In the genomic region with DNA sequence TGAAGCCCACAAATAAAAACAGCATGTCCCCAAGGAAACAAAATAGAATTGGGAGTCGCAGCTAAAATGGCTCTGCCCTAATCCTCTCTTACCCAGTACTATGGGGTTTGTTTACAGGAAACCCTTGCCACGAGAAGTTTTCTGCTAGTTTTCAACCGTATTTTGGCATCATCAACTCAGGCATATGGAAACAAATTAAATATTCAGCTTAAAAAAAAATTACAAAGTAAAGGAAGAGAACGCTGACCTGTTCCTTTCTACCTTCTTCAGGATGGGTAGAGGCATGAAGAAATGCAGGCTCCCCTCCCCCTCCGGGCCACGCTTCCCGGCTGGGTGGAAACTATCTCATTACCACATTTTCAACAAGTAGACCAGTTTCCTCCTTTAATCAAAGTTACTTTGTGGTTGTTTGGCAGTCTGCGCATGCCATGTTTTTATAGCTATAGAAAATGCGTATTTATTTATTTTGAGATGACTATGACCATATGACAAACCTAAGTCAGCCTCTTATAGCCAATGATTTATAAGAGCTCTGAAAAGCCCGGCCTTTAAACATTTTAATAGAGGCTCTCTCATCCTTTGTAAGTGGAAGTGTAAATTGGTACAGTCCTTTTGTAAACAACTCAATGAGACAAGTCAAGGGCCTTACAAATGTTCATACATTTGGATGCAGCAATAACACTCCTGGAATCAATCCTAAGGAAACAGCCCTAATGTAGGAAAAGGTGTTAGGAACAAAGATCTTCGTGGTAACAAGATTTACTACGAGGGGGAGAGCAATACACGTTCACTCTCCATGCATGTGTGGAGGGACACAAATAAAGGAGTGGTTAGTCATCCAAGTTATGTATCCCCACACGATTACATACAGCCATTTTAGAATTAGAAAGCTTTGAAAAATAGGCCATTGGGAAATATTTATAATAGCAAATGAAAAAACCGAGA, we compare ENCODE assay signal across 8 cellular contexts. TPM values are rescaled to one million over a fixed set of nuclear protein-coding genes. Genes with fewer than 3 reads are reported as not detected.
A peak's percentile ranks its signal among the peaks of the same experiment; 100 is the strongest.
DNase-seq lines count a peak whose midpoint lies in the region; ATAC-seq and TF ChIP-seq lines count a peak whose summit lies in the region.

No MANE protein-coding gene starts in this region.

- H3K9me3 Mint-ChIP-seq in WTC11: no peaks in the 10 kb centered on the region
- H3K9me3 Mint-ChIP-seq in nephron: no peaks in the 10 kb centered on the region

- H3K27ac ChIP-seq in thoracic aorta: peak overlapping the region in 1 of 2 donors; percentile 36

- peaks cover 17 to 19% of the 10 kb centered on the region in 2 donors for H3K4me1 ChIP-seq in thoracic aorta (ENCODE audit: control insufficient read depth in 1 of 2, low read depth in 2 of 2)

- ATAC-seq in GM19468 (IDR thresholded peaks at IDR 0.05; ENCODE audit: extremely low read depth, unreplicated experiment) (peak; percentile 28), WTC11 (peak; percentile 59), thoracic aorta (ENCODE audit: insufficient number of reproducible peaks, low FRiP score, low read depth) (no peak), GM21737 (IDR thresholded peaks at IDR 0.05; ENCODE audit: unreplicated experiment) (no peak), GM18520 (IDR thresholded peaks at IDR 0.05; ENCODE audit: unreplicated experiment) (no peak)

- H3K27me3 Mint-ChIP-seq in WTC11 (ENCODE audit: low read depth) (no peaks in the 10 kb centered on the region), nephron (ENCODE audit: low read depth) (no peaks in the 10 kb centered on the region)

- H3K36me3 Mint-ChIP-seq in WTC11: no peaks in the 10 kb centered on the region
- H3K36me3 Mint-ChIP-seq in nephron (ENCODE audit: low read depth): no peaks in the 10 kb centered on the region

- H3K9me3 ChIP-seq in thoracic aorta: no peaks in the 10 kb centered on the region

- DNase-seq in NCI-H1092 treated with DMSO at 0.1 percent for 48 hours (lab: John Stamatoyannopoulos, UW): peak; percentile 69
- DNase-seq in WTC11 (ENCODE audit: low spot score): peak; percentile 47
- DNase-seq in choroid plexus epithelial cell (ENCODE audit: low read depth): peak; percentile 56
- no peak for DNase-seq in thoracic aorta (ENCODE audit: low spot score)

- H3K4me1 Mint-ChIP-seq in WTC11: peaks cover 52% of the 10 kb centered on the region
- peaks cover 26% of the 10 kb centered on the region for H3K4me1 Mint-ChIP-seq in nephron

- H3K27me3 ChIP-seq in thoracic aorta (replicated peaks; ENCODE audit: insufficient read depth): no peaks in the 10 kb centered on the region

- H3K4me3 ChIP-seq in choroid plexus epithelial cell (ENCODE audit: low read depth, low read length) (peak overlapping the region; percentile 7), thoracic aorta (peak overlapping the region; percentile 9)

- H3K27ac Mint-ChIP-seq in WTC11 (peak overlapping the region; percentile 77), nephron (peak overlapping the region; percentile 44 to 74 (median 53))

- H3K4me3 Mint-ChIP-seq in WTC11: peak overlapping the region; percentile 5; the same call in 1 of the 2 replicates
- H3K4me3 Mint-ChIP-seq in nephron: no peak overlapping the region

- no peaks in the 10 kb centered on the region for H3K36me3 ChIP-seq in thoracic aorta

- POLR2A ChIA-PET in WTC11 (lab: Charles Lee): interaction anchor here (1.8 kb wide), 1 partner anchor 14 kb away, joined by 7 read pairs; no protein-coding TSS in a partner anchor

- CTCF ChIA-PET in WTC11 (lab: Charles Lee): interaction anchor here (0.5 to 1.9 kb wide), 5 partner anchors 75 to 330 kb away, joined by 3 to 8 read pairs (median 3); no protein-coding TSS in a partner anchor

- TF ChIP-seq CTCF in WTC11 (IDR thresholded peaks at IDR 0.05) (no peak), choroid plexus epithelial cell (conservative IDR thresholded peaks at IDR 0.05; ENCODE audit: low read depth, low read length) (no peak), nephron (IDR thresholded peaks at IDR 0.05; ENCODE audit: unreplicated experiment in 3 of 3) (no peak), thoracic aorta (IDR thresholded peaks at IDR 0.05) (no peak)

TF ChIP-seq in WTC11, 78 proteins besides CTCF, POLR2A, EP300 and RAD21:
- no peak for TF ChIP-seq ZNF281 (CRISPR knock-in tag; IDR thresholded peaks at IDR 0.05)
- no peak for TF ChIP-seq MLX (CRISPR knock-in tag; IDR thresholded peaks at IDR 0.05)
- TF ChIP-seq, protein P1, sequence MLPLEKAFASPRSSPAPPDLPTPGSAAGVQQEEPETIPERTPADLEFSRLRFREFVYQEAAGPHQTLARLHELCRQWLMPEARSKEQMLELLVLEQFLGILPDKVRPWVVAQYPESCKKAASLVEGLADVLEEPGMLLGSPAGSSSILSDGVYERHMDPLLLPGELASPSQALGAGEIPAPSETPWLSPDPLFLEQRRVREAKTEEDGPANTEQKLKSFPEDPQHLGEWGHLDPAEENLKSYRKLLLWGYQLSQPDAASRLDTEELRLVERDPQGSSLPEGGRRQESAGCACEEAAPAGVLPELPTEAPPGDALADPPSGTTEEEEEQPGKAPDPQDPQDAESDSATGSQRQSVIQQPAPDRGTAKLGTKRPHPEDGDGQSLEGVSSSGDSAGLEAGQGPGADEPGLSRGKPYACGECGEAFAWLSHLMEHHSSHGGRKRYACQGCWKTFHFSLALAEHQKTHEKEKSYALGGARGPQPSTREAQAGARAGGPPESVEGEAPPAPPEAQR (CRISPR knock-in tag; IDR thresholded peaks at IDR 0.05): no peak
- TF ChIP-seq JUN (CRISPR knock-in tag; IDR thresholded peaks at IDR 0.05): no peak
- TF ChIP-seq ERG (CRISPR knock-in tag; IDR thresholded peaks at IDR 0.05): no peak
- no peak for TF ChIP-seq NFYB (CRISPR knock-in tag; conservative IDR thresholded peaks at IDR 0.05; ENCODE audit: low read depth)
- no peak for TF ChIP-seq GTF2I (CRISPR knock-in tag; conservative IDR thresholded peaks at IDR 0.05)
TF ChIP-seq in WTC11: peak in this region for 0.

RNA-seq across cellular contexts. Expression of gene ZNF217, which starts 16.1 kb away (rescaled TPM):
- 75.6 to 84.0 TPM (median 77.7 TPM) in 3 replicates for total RNA-seq in WTC11 (2021)
- total RNA-seq in thoracic aorta: 10 to 100 TPM; 12.5 to 21.4 TPM

Comparison
In these comparisons a context has a peak if more than half of its experiments do, and no peak if none do; other contexts are left out.
1. ATAC-seq: peak in GM19468 (single experiment) and WTC11 (single experiment); none in thoracic aorta (single experiment), GM21737 (single experiment) and GM18520 (single experiment).